In the genomic region with DNA sequence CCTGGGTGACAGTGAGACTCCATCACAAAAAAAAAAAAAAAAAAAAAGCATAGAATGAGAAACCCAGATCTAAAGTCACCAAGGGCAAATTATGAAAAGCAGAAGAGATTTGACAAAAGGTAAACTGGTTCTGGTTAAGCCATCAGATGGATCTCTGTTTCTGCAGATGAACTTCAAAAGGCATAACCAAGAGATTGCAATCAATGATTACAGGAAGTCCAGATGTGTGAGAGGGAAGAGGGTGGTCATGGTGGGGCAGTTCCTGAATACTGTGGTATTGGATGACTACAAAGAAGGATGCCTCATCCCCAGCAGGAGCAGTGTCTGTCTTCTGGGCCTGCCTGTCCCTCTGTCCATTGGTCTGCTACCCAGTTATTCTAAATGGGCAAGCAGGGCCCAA, we compare ENCODE assay signal across 29 cellular contexts. TPM values are rescaled to one million over a fixed set of nuclear protein-coding genes. Genes with fewer than 3 reads are reported as not detected.
DNase-seq lines count a peak whose midpoint lies in the region; ATAC-seq and TF ChIP-seq lines count a peak whose summit lies in the region.
"Had no signal": no experiment of that assay in that cellular context is flagged by ENCODE, and none has a peak within 500 bp of the region (broad histone marks: within the 10 kb centered on the region; RNA-seq: fewer than 3 reads in every experiment).

No MANE protein-coding gene starts in this region.

- DNase-seq in activated naive CD4-positive, alpha-beta T cell treated with anti-CD3 and anti-CD28 coated beads, Interleukin-2, amount 50 U/mL, for 72 hours (ENCODE audit: low spot score in 2 of 2) = no peak
- no peak for DNase-seq in activated naive CD4-positive, alpha-beta T cell treated with anti-CD3 and anti-CD28 coated beads, Interleukin-2, amount 50 U/mL, for 16 hours
- DNase-seq in activated naive CD8-positive, alpha-beta T cell treated with anti-CD3 and anti-CD28 coated beads, Interleukin-2, amount 10 ng/mL, durations not matched to agents 7 days and 5 days = no peak
- no peak for DNase-seq in stimulated activated effector memory CD8-positive, alpha-beta T cell treated with anti-CD3 and anti-CD28 coated beads, Interleukin-12 subunit alpha, Interleukin-12 subunit beta, amount 100 ng/mL, for 72 hours (ENCODE audit: low spot score in 2 of 2)
- DNase-seq in effector memory CD8-positive, alpha-beta T cell = no peak
- no peak for DNase-seq in foreskin keratinocyte
- DNase-seq: activated CD4-positive, alpha-beta T cell treated with anti-CD3 and anti-CD28 coated beads for 4 hours; caudate nucleus; cortex of kidney; DMS79; head of caudate nucleus; islet precursor cell; left ventricle myocardium superior; mesendoderm; NCI-H146; NCI-H446; NCI-H748 treated with DMSO at 0.1 percent for 48 hours; right cardiac atrium; stimulated activated CD4-positive, alpha-beta T cell treated with anti-CD3 and anti-CD28 coated beads, Interleukin-1b, Interleukin-23, amount 100 ng/mL, for 48 hours; stimulated activated naive CD8-positive, alpha-beta T cell treated with anti-CD3 and anti-CD28 coated beads, Interleukin-15, amount 100 ng/mL, for 72 hours; SW 1271; T1000 had no signal

- no peaks in the 10 kb centered on the region for H3K27me3 ChIP-seq in foreskin keratinocyte

- H3K36me3 Mint-ChIP-seq in activated naive CD4-positive, alpha-beta T cell treated with anti-CD3 and anti-CD28 coated beads, Interleukin-2, amount 50 U/mL, for 72 hours = peaks cover 13 to 16% of the 10 kb centered on the region in 2 donors
- peaks cover 2% of the 10 kb centered on the region for H3K36me3 Mint-ChIP-seq in IgD-negative memory B cell
- peaks cover 6% of the 10 kb centered on the region for H3K36me3 Mint-ChIP-seq in activated naive CD8-positive, alpha-beta T cell treated with anti-CD3 and anti-CD28 coated beads, Interleukin-2, amount 10 ng/mL, durations not matched to agents 7 days and 5 days
- H3K36me3 Mint-ChIP-seq in stimulated activated effector memory CD8-positive, alpha-beta T cell treated with anti-CD3 and anti-CD28 coated beads, Interleukin-12 subunit alpha, Interleukin-12 subunit beta, amount 100 ng/mL, for 72 hours = peaks cover 43% of the 10 kb centered on the region
- H3K36me3 Mint-ChIP-seq in effector memory CD8-positive, alpha-beta T cell (ENCODE audit: insufficient read depth) = peaks cover 26% of the 10 kb centered on the region

- no peaks in the 10 kb centered on the region for H3K27me3 Mint-ChIP-seq in IgD-negative memory B cell
- no peaks in the 10 kb centered on the region for H3K27me3 Mint-ChIP-seq in activated naive CD8-positive, alpha-beta T cell treated with anti-CD3 and anti-CD28 coated beads, Interleukin-2, amount 10 ng/mL, durations not matched to agents 7 days and 5 days
- no peaks in the 10 kb centered on the region for H3K27me3 Mint-ChIP-seq in effector memory CD8-positive, alpha-beta T cell
- H3K27me3 Mint-ChIP-seq: stimulated activated naive CD8-positive, alpha-beta T cell treated with anti-CD3 and anti-CD28 coated beads, Interleukin-15, amount 100 ng/mL, for 72 hours had no signal

- peak overlapping the region in 1 of 4 donors; percentile 16 for H3K4me3 Mint-ChIP-seq in IgD-negative memory B cell
- H3K4me3 Mint-ChIP-seq in activated naive CD8-positive, alpha-beta T cell treated with anti-CD3 and anti-CD28 coated beads, Interleukin-2, amount 10 ng/mL, durations not matched to agents 7 days and 5 days = no peak overlapping the region
- no peak overlapping the region for H3K4me3 Mint-ChIP-seq in stimulated activated effector memory CD8-positive, alpha-beta T cell treated with anti-CD3 and anti-CD28 coated beads, Interleukin-12 subunit alpha, Interleukin-12 subunit beta, amount 100 ng/mL, for 72 hours
- no peak overlapping the region for H3K4me3 Mint-ChIP-seq in effector memory CD8-positive, alpha-beta T cell
- H3K4me3 Mint-ChIP-seq: stimulated activated naive CD8-positive, alpha-beta T cell treated with anti-CD3 and anti-CD28 coated beads, Interleukin-15, amount 100 ng/mL, for 72 hours had no signal

- no peak for TF ChIP-seq CTCF in foreskin keratinocyte (conservative IDR thresholded peaks at IDR 0.05)

- POLR2A ChIA-PET in activated naive CD8-positive, alpha-beta T cell treated with anti-CD3 and anti-CD28 coated beads, Interleukin-2, amount 10 ng/mL, durations not matched to agents 7 days and 5 days (lab: Charles Lee) = interaction anchor here (0.9 kb wide), 1 partner anchor 13 kb away, joined by 5 read pairs; a partner anchor contains a TSS

- no peak overlapping the region for H3K27ac ChIP-seq in foreskin keratinocyte
- H3K27ac ChIP-seq: C4-2B, KMS-11, thoracic aorta, VCaP had no signal

- no peaks in the 10 kb centered on the region for H3K4me1 ChIP-seq in foreskin keratinocyte

- H3K27ac Mint-ChIP-seq in activated naive CD4-positive, alpha-beta T cell treated with anti-CD3 and anti-CD28 coated beads, Interleukin-2, amount 50 U/mL, for 72 hours = peak overlapping the region; percentile 51 to 61
- peak overlapping the region in 2 of 3 donors; percentile 52 to 71 for H3K27ac Mint-ChIP-seq in IgD-negative memory B cell
- peak overlapping the region; percentile 62 for H3K27ac Mint-ChIP-seq in activated naive CD8-positive, alpha-beta T cell treated with anti-CD3 and anti-CD28 coated beads, Interleukin-2, amount 10 ng/mL, durations not matched to agents 7 days and 5 days
- H3K27ac Mint-ChIP-seq in stimulated activated effector memory CD8-positive, alpha-beta T cell treated with anti-CD3 and anti-CD28 coated beads, Interleukin-12 subunit alpha, Interleukin-12 subunit beta, amount 100 ng/mL, for 72 hours = peak overlapping the region; percentile 85
- peak overlapping the region in 1 of 2 donors; percentile 52 for H3K27ac Mint-ChIP-seq in effector memory CD8-positive, alpha-beta T cell

- peaks cover 18 to 26% (median 24%) of the 10 kb centered on the region in 3 donors for H3K4me1 Mint-ChIP-seq in IgD-negative memory B cell
- peaks cover 30% of the 10 kb centered on the region for H3K4me1 Mint-ChIP-seq in activated naive CD8-positive, alpha-beta T cell treated with anti-CD3 and anti-CD28 coated beads, Interleukin-2, amount 10 ng/mL, durations not matched to agents 7 days and 5 days
- peaks cover 41% of the 10 kb centered on the region for H3K4me1 Mint-ChIP-seq in stimulated activated effector memory CD8-positive, alpha-beta T cell treated with anti-CD3 and anti-CD28 coated beads, Interleukin-12 subunit alpha, Interleukin-12 subunit beta, amount 100 ng/mL, for 72 hours
- H3K4me1 Mint-ChIP-seq in effector memory CD8-positive, alpha-beta T cell (ENCODE audit: low read depth in 2 of 2) = peaks cover 29 to 33% of the 10 kb centered on the region in 2 donors

- ATAC-seq in activated naive CD4-positive, alpha-beta T cell treated with anti-CD3 and anti-CD28 coated beads, Interleukin-2, amount 50 U/mL, for 72 hours = no peak
- ATAC-seq in activated naive CD8-positive, alpha-beta T cell treated with anti-CD3 and anti-CD28 coated beads, Interleukin-2, amount 10 ng/mL, durations not matched to agents 7 days and 5 days (ENCODE audit: low read depth) = no peak
- ATAC-seq in stimulated activated effector memory CD8-positive, alpha-beta T cell treated with anti-CD3 and anti-CD28 coated beads, Interleukin-12 subunit alpha, Interleukin-12 subunit beta, amount 100 ng/mL, for 72 hours = no peak
- ATAC-seq in HG03469 (IDR thresholded peaks at IDR 0.05; ENCODE audit: unreplicated experiment) (no peak), foreskin keratinocyte (no peak)
- no peak for ATAC-seq in effector memory CD8-positive, alpha-beta T cell (replicated peaks)
- ATAC-seq: esophagus mucosa; left ventricle myocardium superior; right cardiac atrium; stimulated activated naive CD8-positive, alpha-beta T cell treated with anti-CD3 and anti-CD28 coated beads, Interleukin-15, amount 100 ng/mL, for 72 hours had no signal

- H3K9me3 Mint-ChIP-seq in activated naive CD4-positive, alpha-beta T cell treated with anti-CD3 and anti-CD28 coated beads, Interleukin-2, amount 50 U/mL, for 72 hours = no peaks in the 10 kb centered on the region
- no peaks in the 10 kb centered on the region for H3K9me3 Mint-ChIP-seq in IgD-negative memory B cell
- H3K9me3 Mint-ChIP-seq in activated naive CD8-positive, alpha-beta T cell treated with anti-CD3 and anti-CD28 coated beads, Interleukin-2, amount 10 ng/mL, durations not matched to agents 7 days and 5 days = no peaks in the 10 kb centered on the region
- no peaks in the 10 kb centered on the region for H3K9me3 Mint-ChIP-seq in stimulated activated effector memory CD8-positive, alpha-beta T cell treated with anti-CD3 and anti-CD28 coated beads, Interleukin-12 subunit alpha, Interleukin-12 subunit beta, amount 100 ng/mL, for 72 hours
- no peaks in the 10 kb centered on the region for H3K9me3 Mint-ChIP-seq in effector memory CD8-positive, alpha-beta T cell
- H3K9me3 Mint-ChIP-seq: stimulated activated naive CD8-positive, alpha-beta T cell treated with anti-CD3 and anti-CD28 coated beads, Interleukin-15, amount 100 ng/mL, for 72 hours had no signal

RNA-seq across cellular contexts. Expression of a gene that starts 3.8 kb away (rescaled TPM):
- total RNA-seq in activated naive CD4-positive, alpha-beta T cell treated with anti-CD3 and anti-CD28 coated beads, Interleukin-2, amount 50 U/mL, for 72 hours = 10 to 100 TPM; 24.3 to 33.3 TPM
- polyA plus RNA-seq in IgD-negative memory B cell (20.4 TPM), foreskin keratinocyte (2.3 and 2.9 TPM in 2 replicates)
- total RNA-seq in activated naive CD8-positive, alpha-beta T cell treated with anti-CD3 and anti-CD28 coated beads, Interleukin-2, amount 10 ng/mL, durations not matched to agents 7 days and 5 days = 10 to 100 TPM; 57.4 to 57.7 TPM
- 2.2 and 3.0 TPM in 2 replicates for total RNA-seq in foreskin keratinocyte

RNA-seq across cellular contexts. Expression of a gene that starts 13.4 kb away (rescaled TPM):
- 100 to 1,000 TPM; 140 to 173 TPM for total RNA-seq in activated naive CD4-positive, alpha-beta T cell treated with anti-CD3 and anti-CD28 coated beads, Interleukin-2, amount 50 U/mL, for 72 hours
- 81.4 TPM for polyA plus RNA-seq in IgD-negative memory B cell
- 100 to 1,000 TPM; 185 to 207 TPM for total RNA-seq in activated naive CD8-positive, alpha-beta T cell treated with anti-CD3 and anti-CD28 coated beads, Interleukin-2, amount 10 ng/mL, durations not matched to agents 7 days and 5 days
- total RNA-seq in foreskin keratinocyte = 92.6 and 94.8 TPM in 2 replicates
- 75.2 and 79.6 TPM in 2 replicates for polyA plus RNA-seq in foreskin keratinocyte

RNA-seq across cellular contexts. Expression of a gene that starts 24.5 kb away (rescaled TPM):
- total RNA-seq in activated naive CD4-positive, alpha-beta T cell treated with anti-CD3 and anti-CD28 coated beads, Interleukin-2, amount 50 U/mL, for 72 hours = 10 to 100 TPM; 22.9 to 27.1 TPM
- polyA plus RNA-seq in IgD-negative memory B cell = 25.4 TPM
- 10 to 100 TPM; 27.9 to 29.9 TPM for total RNA-seq in activated naive CD8-positive, alpha-beta T cell treated with anti-CD3 and anti-CD28 coated beads, Interleukin-2, amount 10 ng/mL, durations not matched to agents 7 days and 5 days
- total RNA-seq in foreskin keratinocyte = 32.3 and 33.1 TPM in 2 replicates
- polyA plus RNA-seq in foreskin keratinocyte = 34.3 and 35.0 TPM in 2 replicates

RNA-seq across cellular contexts. Expression of a gene that starts 28.1 kb away (rescaled TPM):
- 10 to 100 TPM; 60.3 to 80.8 TPM for total RNA-seq in activated naive CD4-positive, alpha-beta T cell treated with anti-CD3 and anti-CD28 coated beads, Interleukin-2, amount 50 U/mL, for 72 hours
- polyA plus RNA-seq in IgD-negative memory B cell (188 TPM), foreskin keratinocyte (123 and 130 TPM in 2 replicates)
- total RNA-seq in activated naive CD8-positive, alpha-beta T cell treated with anti-CD3 and anti-CD28 coated beads, Interleukin-2, amount 10 ng/mL, durations not matched to agents 7 days and 5 days = 10 to 100 TPM; 78.9 to 82.4 TPM
- 106 and 108 TPM in 2 replicates for total RNA-seq in foreskin keratinocyte

RNA-seq across cellular contexts. Expression of a gene that starts 35.4 kb away (rescaled TPM):
- 100 to 1,000 TPM; 538 to 637 TPM for total RNA-seq in activated naive CD4-positive, alpha-beta T cell treated with anti-CD3 and anti-CD28 coated beads, Interleukin-2, amount 50 U/mL, for 72 hours
- polyA plus RNA-seq in IgD-negative memory B cell (96.7 TPM), foreskin keratinocyte (191 and 247 TPM in 2 replicates)
- 100 to 1,000 TPM; 145 to 146 TPM for total RNA-seq in activated naive CD8-positive, alpha-beta T cell treated with anti-CD3 and anti-CD28 coated beads, Interleukin-2, amount 10 ng/mL, durations not matched to agents 7 days and 5 days
- total RNA-seq in foreskin keratinocyte = 190 and 243 TPM in 2 replicates
